ENCODE assay signal across 8 cellular contexts in the genomic region with DNA sequence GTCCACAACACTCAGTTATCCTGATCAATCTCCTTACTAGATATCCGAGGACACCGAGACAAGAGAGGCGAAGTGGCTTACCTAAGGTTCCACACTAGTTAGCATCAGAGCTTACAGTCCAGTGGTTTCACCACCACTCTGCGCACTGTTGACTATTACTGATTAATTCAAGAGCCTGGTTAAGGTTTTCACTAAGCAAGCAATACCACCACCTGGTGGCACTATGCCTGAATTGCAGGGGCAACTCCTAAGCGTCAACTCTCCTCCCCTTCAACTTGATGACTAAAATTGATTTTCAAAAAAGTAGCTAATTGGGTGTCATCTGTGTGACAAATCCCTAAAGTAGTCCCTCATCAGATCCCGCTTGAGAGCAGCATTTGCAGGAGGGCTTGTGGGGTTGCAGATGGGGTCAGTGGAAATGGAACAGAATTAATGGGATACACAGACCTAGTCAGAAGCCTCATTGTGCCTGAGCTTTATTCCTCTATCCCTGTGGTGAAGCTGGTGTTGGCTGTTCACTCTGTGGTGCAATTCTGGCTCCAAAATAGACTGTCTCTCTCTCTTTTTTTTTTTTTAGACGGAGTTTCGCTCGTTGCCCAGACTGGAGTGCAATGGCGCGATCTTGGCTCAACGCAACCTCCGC. TPM values are rescaled to one million over a fixed set of nuclear protein-coding genes. Genes with fewer than 3 reads are reported as not detected.
DNase-seq lines count a peak whose midpoint lies in the region; ATAC-seq and TF ChIP-seq lines count a peak whose summit lies in the region.

No MANE protein-coding gene starts in this region.

- H3K27ac ChIP-seq in SK-N-SH (ENCODE audit: low read depth in 2 of 2, low read length in 1 of 2) (no peak overlapping the region; a peak in 1 of 4 replicates), gastroesophageal sphincter (no peak overlapping the region)
- no peak overlapping the region for H3K27ac ChIP-seq in naive thymus-derived CD4-positive, alpha-beta T cell (ENCODE audit: low read depth, low read length)

- H3K27me3 Mint-ChIP-seq in activated naive CD8-positive, alpha-beta T cell treated with anti-CD3 and anti-CD28 coated beads, Interleukin-2, amount 50 U/mL, for 24 hours, result no peaks in the 10 kb centered on the region
- no peaks in the 10 kb centered on the region for H3K27me3 Mint-ChIP-seq in naive thymus-derived CD4-positive, alpha-beta T cell

- TF ChIP-seq EP300 in SK-N-SH (IDR thresholded peaks at IDR 0.05; ENCODE audit: borderline replicate concordance in 1 of 2, low read depth in 1 of 2, low read length in 1 of 2) (no peak), gastroesophageal sphincter (IDR thresholded peaks at IDR 0.05) (no peak)

- intact Hi-C loops in naive thymus-derived CD4-positive, alpha-beta T cell (cut with micrococcal nuclease), result no loop called here

- H4K20me1 ChIP-seq in SK-N-SH (ENCODE audit: insufficient read depth), result no peaks in the 10 kb centered on the region

- H3K9ac ChIP-seq in SK-N-SH, result no peak overlapping the region

- 69% methylated on average over 13 of the region's 13 CpGs for WGBS in SK-N-SH (ENCODE audit: low lambda C conversion rate)
- 54 to 71% methylated on average over 3 to 4 of the region's 13 CpGs for WGBS in gastroesophageal sphincter (ENCODE audit: low coverage in 1 of 2), 2 donors

- DNase-seq in SK-N-SH, result peak; percentile 63
- DNase-seq in NCI-H748 treated with DMSO at 0.1 percent for 48 hours (lab: John Stamatoyannopoulos, UW), result peak; percentile 13
- DNase-seq in activated naive CD8-positive, alpha-beta T cell treated with anti-CD3 and anti-CD28 coated beads, Interleukin-2, amount 50 U/mL, for 24 hours, result peak; percentile 65
- DNase-seq in naive thymus-derived CD4-positive, alpha-beta T cell, result peak in 2 of 9 donors; percentile 14 to 23
- DNase-seq in DMS153 treated with DMSO at 0.1 percent for 48 hours (lab: John Stamatoyannopoulos, UW; ENCODE audit: unreplicated experiment), result no peak

- CTCF ChIA-PET in SK-N-SH (lab: Yijun Ruan, JAX), result interaction anchor here (0.6 to 3.5 kb wide), 26 partner anchors 10 to 931 kb away, joined by 3 to 19 read pairs (median 4); partner anchors contain the start of genes ACOT11, DHCR24, PARS2 and TTC4
- CTCF ChIA-PET in naive thymus-derived CD4-positive, alpha-beta T cell (lab: Charles Lee), result interaction anchor here (0.6 to 2.0 kb wide), 2 partner anchors 9 to 1452 kb away, joined by 6 read pairs; partner anchors contain the start of gene TTC22

- no peaks in the 10 kb centered on the region for H3K36me3 ChIP-seq in SK-N-SH (replicated peaks in 1 of 2; ENCODE audit: control insufficient read depth in 1 of 2, insufficient read depth in 2 of 2, low read length in 1 of 2)
- peaks cover 0 to 29% (median 9%) of the 10 kb centered on the region in 3 experiments for H3K36me3 ChIP-seq in naive thymus-derived CD4-positive, alpha-beta T cell (ENCODE audit: control insufficient read depth in 2 of 3, insufficient read depth in 3 of 3, low read length in 3 of 3)
- H3K36me3 ChIP-seq in gastroesophageal sphincter, result no peaks in the 10 kb centered on the region

- H3K4me1 ChIP-seq in SK-N-SH (ENCODE audit: control insufficient read depth in 1 of 2, insufficient read depth in 2 of 2, low read depth in 1 of 2, low read length in 1 of 2) (peaks cover 5 to 40% of the 10 kb centered on the region in 2 experiments; a peak in 2 of 4 replicates), gastroesophageal sphincter (no peaks in the 10 kb centered on the region)
- no peaks in the 10 kb centered on the region for H3K4me1 ChIP-seq in naive thymus-derived CD4-positive, alpha-beta T cell (ENCODE audit: control insufficient read depth in 2 of 2, insufficient read depth in 2 of 2, low read length in 2 of 2)

- H3K36me3 Mint-ChIP-seq in activated naive CD8-positive, alpha-beta T cell treated with anti-CD3 and anti-CD28 coated beads, Interleukin-2, amount 50 U/mL, for 24 hours (ENCODE audit: low read depth), result peaks cover 4% of the 10 kb centered on the region
- H3K36me3 Mint-ChIP-seq in naive thymus-derived CD4-positive, alpha-beta T cell, result peaks cover 0 to 45% (median 2%) of the 10 kb centered on the region in 5 donors

- H3K4me2 ChIP-seq in SK-N-SH, result no peak overlapping the region

- TF ChIP-seq CTCF in SK-N-SH (IDR thresholded peaks at IDR 0.05) (peak; percentile 62), gastroesophageal sphincter (IDR thresholded peaks at IDR 0.05) (no peak)

- H3K9me3 Mint-ChIP-seq in activated naive CD8-positive, alpha-beta T cell treated with anti-CD3 and anti-CD28 coated beads, Interleukin-2, amount 50 U/mL, for 24 hours, result no peaks in the 10 kb centered on the region
- peaks cover 0 to 8% (median 0%) of the 10 kb centered on the region in 11 donors for H3K9me3 Mint-ChIP-seq in naive thymus-derived CD4-positive, alpha-beta T cell

- H3K9me2 ChIP-seq in SK-N-SH, result no peaks in the 10 kb centered on the region

- H2AFZ ChIP-seq in SK-N-SH (ENCODE audit: low read depth), result no peak overlapping the region

- H3K27ac Mint-ChIP-seq in activated naive CD8-positive, alpha-beta T cell treated with anti-CD3 and anti-CD28 coated beads, Interleukin-2, amount 50 U/mL, for 24 hours, result no peak overlapping the region
- no peak overlapping the region for H3K27ac Mint-ChIP-seq in naive thymus-derived CD4-positive, alpha-beta T cell

- H3K4me3 ChIP-seq in SK-N-SH (ENCODE audit: low read depth in 2 of 2, low read length in 1 of 2) (no peak overlapping the region), gastroesophageal sphincter (no peak overlapping the region)
- H3K4me3 ChIP-seq in naive thymus-derived CD4-positive, alpha-beta T cell (ENCODE audit: low read length), result no peak overlapping the region

- POLR2A ChIA-PET in SK-N-SH (lab: Yijun Ruan, JAX), result no interaction called here
- POLR2A ChIA-PET in naive thymus-derived CD4-positive, alpha-beta T cell (lab: Charles Lee), result interaction anchor here (1.0 kb wide), 1 partner anchor 9 kb away, joined by 3 read pairs; the partner anchor contains the start of gene TTC22

- peak; percentile 65 for TF ChIP-seq RAD21 in SK-N-SH (IDR thresholded peaks at IDR 0.05; ENCODE audit: low read length)

- H3K4me1 Mint-ChIP-seq in activated naive CD8-positive, alpha-beta T cell treated with anti-CD3 and anti-CD28 coated beads, Interleukin-2, amount 50 U/mL, for 24 hours, result peaks cover 2% of the 10 kb centered on the region
- H3K4me1 Mint-ChIP-seq in naive thymus-derived CD4-positive, alpha-beta T cell, result peaks cover 7 to 25% (median 23%) of the 10 kb centered on the region in 7 donors

- ATAC-seq in SK-N-SH treated with all-trans-retinoic acid at 6 μM for 48 hours, result no peak
- no peak for ATAC-seq in activated naive CD8-positive, alpha-beta T cell treated with anti-CD3 and anti-CD28 coated beads, Interleukin-2, amount 50 U/mL, for 24 hours
- peak; percentile 43 for ATAC-seq in naive thymus-derived CD4-positive, alpha-beta T cell
- ATAC-seq in gastroesophageal sphincter, result no peak
- no peak for ATAC-seq in GM18502 (IDR thresholded peaks at IDR 0.05; ENCODE audit: poor library complexity, unreplicated experiment)

- H3K9me3 ChIP-seq in SK-N-SH, result no peaks in the 10 kb centered on the region
- H3K9me3 ChIP-seq in naive thymus-derived CD4-positive, alpha-beta T cell (ENCODE audit: control insufficient read depth in 2 of 3, low read length in 3 of 3), result peaks cover 0 to 5% (median 0%) of the 10 kb centered on the region in 3 experiments
- H3K9me3 ChIP-seq in gastroesophageal sphincter, result peaks cover 0 to 13% (median 0%) of the 10 kb centered on the region in 3 donors

- H3K4me3 Mint-ChIP-seq in activated naive CD8-positive, alpha-beta T cell treated with anti-CD3 and anti-CD28 coated beads, Interleukin-2, amount 50 U/mL, for 24 hours, result no peak overlapping the region
- H3K4me3 Mint-ChIP-seq in naive thymus-derived CD4-positive, alpha-beta T cell, result no peak overlapping the region

- TF ChIP-seq POLR2A in gastroesophageal sphincter (IDR thresholded peaks at IDR 0.05), result no peak

- H3F3A ChIP-seq in SK-N-SH (replicated peaks; ENCODE audit: insufficient read depth), result no peaks in the 10 kb centered on the region

- H3K27me3 ChIP-seq in SK-N-SH (ENCODE audit: insufficient read depth) (no peaks in the 10 kb centered on the region), gastroesophageal sphincter (peaks cover 36% of the 10 kb centered on the region)
- no peaks in the 10 kb centered on the region for H3K27me3 ChIP-seq in naive thymus-derived CD4-positive, alpha-beta T cell (ENCODE audit: control insufficient read depth in 2 of 2, insufficient read depth in 2 of 2, low read length in 2 of 2)

- no peaks in the 10 kb centered on the region for H3K79me2 ChIP-seq in SK-N-SH (ENCODE audit: insufficient read depth)

TF ChIP-seq in SK-N-SH, 30 proteins besides CTCF, POLR2A, EP300 and RAD21:
- no peak for TF ChIP-seq TAF1 (IDR thresholded peaks at IDR 0.05; ENCODE audit: borderline replicate concordance, low read depth, low read length)
- TF ChIP-seq POLR2AphosphoS5 (IDR thresholded peaks at IDR 0.05; ENCODE audit: low read depth, low read length), result no peak
- no peak for TF ChIP-seq FOSL2 (IDR thresholded peaks at IDR 0.05; ENCODE audit: borderline replicate concordance, low read depth)
- TF ChIP-seq SMC3 (IDR thresholded peaks at IDR 0.05; ENCODE audit: low read depth, low read length), result peak; percentile 45
- TF ChIP-seq MXI1 (IDR thresholded peaks at IDR 0.05; ENCODE audit: low read depth, low read length), result no peak
- TF ChIP-seq FOXM1 (IDR thresholded peaks at IDR 0.05; ENCODE audit: low read depth), result no peak

TF ChIP-seq in SK-N-SH treated with all-trans-retinoic acid at 6 μM for 48 hours, 23 proteins besides CTCF, POLR2A, EP300 and RAD21 (continues in another document):
- TF ChIP-seq GLIS3 (CRISPR knock-in tag; IDR thresholded peaks at IDR 0.05) (no peak), RARB (CRISPR knock-in tag; IDR thresholded peaks at IDR 0.05) (no peak)

RNA-seq across cellular contexts. Expression of gene TTC22, which starts 9.1 kb away (rescaled TPM):
- polyA plus RNA-seq in SK-N-SH (2012; rRNA removed), result not detected in 2 replicates
- polyA plus RNA-seq in SK-N-SH (2012; cell fraction: cytosol; rRNA removed), result 0.01 TPM in 2 replicates
- 0.02 TPM in 1 of 2 replicates, not detected in the other for polyA plus RNA-seq in SK-N-SH (2012; cell fraction: nucleus; rRNA removed)
- 10 to 100 TPM in 2 of 5 experiments, 1 to 10 TPM in 3; 7.0 to 16.6 (median 9.8) TPM for total RNA-seq in naive thymus-derived CD4-positive, alpha-beta T cell
- polyA plus RNA-seq in naive thymus-derived CD4-positive, alpha-beta T cell, result 1 to 10 TPM; 2.0 to 3.3 TPM
- 1 to 10 TPM in 2 of 4 donors, under 1 TPM in 1, not detected in 1; 0.93 to 7.3 (median 1.0) TPM for total RNA-seq in gastroesophageal sphincter

RNA-seq across cellular contexts. Expression of gene PARS2, which starts 27.7 kb away (rescaled TPM):
- polyA plus RNA-seq in SK-N-SH (2012; rRNA removed), result 3.2 and 3.4 TPM in 2 replicates
- 2.1 and 2.8 TPM in 2 replicates for polyA plus RNA-seq in SK-N-SH (2012; cell fraction: cytosol; rRNA removed)
- polyA plus RNA-seq in SK-N-SH (2012; cell fraction: nucleus; rRNA removed), result 1.5 and 1.8 TPM in 2 replicates
- 1 to 10 TPM in 4 of 5 experiments, under 1 TPM in 1; 0.66 to 7.6 (median 4.7) TPM for total RNA-seq in naive thymus-derived CD4-positive, alpha-beta T cell
- 1 to 10 TPM; 2.1 to 5.3 TPM for polyA plus RNA-seq in naive thymus-derived CD4-positive, alpha-beta T cell
- total RNA-seq in gastroesophageal sphincter, result 1 to 10 TPM; 2.2 to 6.4 (median 5.6) TPM
